ENCODE assay signal across 1 cellular context in genomic region chr9:123044556-123044955, GRCh38.
TF ChIP-seq lines count a peak whose summit lies in the region.

No MANE protein-coding gene starts in this region.

TF ChIP-seq in GM23338, 12 proteins besides CTCF, POLR2A, EP300 and RAD21 (continued from another document):
- TF ChIP-seq ZNF462 (CRISPR knock-in tag; IDR thresholded peaks at IDR 0.05) (no peak), REST (IDR thresholded peaks at IDR 0.05; ENCODE audit: unreplicated experiment) (no peak), POLR2AphosphoS5 (IDR thresholded peaks at IDR 0.05; ENCODE audit: low read depth) (no peak), STAT1 (IDR thresholded peaks at IDR 0.05; ENCODE audit: unreplicated experiment) (no peak), NANOG (IDR thresholded peaks at IDR 0.05; ENCODE audit: borderline replicate concordance) (no peak), CREB1 (CRISPR knock-in tag; IDR thresholded peaks at IDR 0.05; ENCODE audit: low read depth) (no peak), ETS1 (IDR thresholded peaks at IDR 0.05) (no peak), JUNB (IDR thresholded peaks at IDR 0.05; ENCODE audit: unreplicated experiment) (no peak), EZH2phosphoT487 (IDR thresholded peaks at IDR 0.05; ENCODE audit: unreplicated experiment) (no peak), ZNF331 (CRISPR knock-in tag; IDR thresholded peaks at IDR 0.05; ENCODE audit: low read depth) (no peak)
